Comparison of ENCODE assay signal across 1 cellular context in the genomic region with DNA sequence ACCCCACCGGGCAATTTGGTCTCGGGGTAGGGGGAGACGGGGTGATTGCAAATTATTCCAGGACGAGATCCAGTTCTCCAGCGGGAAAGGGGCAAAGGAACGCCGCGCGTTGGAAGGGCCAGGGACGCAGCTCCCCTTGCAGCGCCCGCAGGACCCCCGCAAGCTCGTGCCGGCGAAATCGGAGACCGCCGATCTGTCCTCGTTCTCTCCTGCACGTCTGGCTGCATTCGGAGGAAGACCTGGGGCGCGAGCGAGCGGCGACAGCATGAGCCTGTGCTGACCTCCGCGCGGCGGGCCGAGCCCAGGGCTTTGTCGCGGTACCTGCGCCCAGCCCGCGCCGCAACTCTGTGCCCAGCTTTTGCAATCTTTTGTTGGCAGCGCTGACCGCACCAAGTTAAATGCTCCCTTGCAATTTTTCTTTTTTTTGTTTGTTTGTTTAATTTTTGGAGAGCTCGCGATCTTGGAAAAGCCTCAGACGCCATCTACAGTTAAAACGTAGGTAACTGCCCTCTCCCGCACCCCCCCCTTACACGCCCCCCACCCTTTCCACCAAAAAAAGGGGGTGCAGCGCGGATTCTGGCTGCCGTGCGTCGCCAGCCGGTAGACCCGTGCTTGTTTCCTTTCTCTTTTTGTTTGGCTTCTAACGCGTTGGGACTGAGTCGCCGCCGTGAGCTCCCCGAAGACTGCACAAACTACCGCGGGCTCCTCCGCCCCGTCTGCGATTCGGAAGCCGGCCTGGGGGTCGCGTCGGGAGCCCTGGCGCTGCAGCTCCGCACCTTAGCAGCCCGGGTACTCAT.
TF ChIP-seq lines count a peak whose summit lies in the region.

No MANE protein-coding gene starts in this region.

TF ChIP-seq in K562, 482 proteins besides CTCF, POLR2A, EP300 and RAD21 (continued from another document and continues in another):
- no peak for TF ChIP-seq PBX2 (CRISPR knock-in tag; IDR thresholded peaks at IDR 0.05; ENCODE audit: low read depth)
- no peak for TF ChIP-seq PBX2 (tag; conservative IDR thresholded peaks at IDR 0.05; ENCODE audit: low read depth)
- no peak for TF ChIP-seq ZNF57 (CRISPR knock-in tag; IDR thresholded peaks at IDR 0.05)
- no peak for TF ChIP-seq TFAM (CRISPR knock-in tag; conservative IDR thresholded peaks at IDR 0.05)
- TF ChIP-seq SETDB1 (IDR thresholded peaks at IDR 0.05; ENCODE audit: low read length), result no peak
- no peak for TF ChIP-seq XRCC3 (IDR thresholded peaks at IDR 0.05)
- no peak for TF ChIP-seq ZNF224 (CRISPR knock-in tag; IDR thresholded peaks at IDR 0.05)
- TF ChIP-seq JUND (IDR thresholded peaks at IDR 0.05; ENCODE audit: borderline replicate concordance, low read depth, low read length), result no peak
- no peak for TF ChIP-seq JUND (tag; IDR thresholded peaks at IDR 0.05; ENCODE audit: borderline replicate concordance, low read depth, low read length)
- TF ChIP-seq ZNF395 (CRISPR knock-in tag; IDR thresholded peaks at IDR 0.05), result no peak
- TF ChIP-seq FOXJ2 (tag; IDR thresholded peaks at IDR 0.05), result no peak
- peak; percentile 22 for TF ChIP-seq BCOR (IDR thresholded peaks at IDR 0.05)
- TF ChIP-seq ZNF347 (CRISPR knock-in tag; IDR thresholded peaks at IDR 0.05; ENCODE audit: low read depth), result no peak
- no peak for TF ChIP-seq BRCA1 (IDR thresholded peaks at IDR 0.05)
- TF ChIP-seq BRCA1 (CRISPR knock-in tag; IDR thresholded peaks at IDR 0.05), result no peak
- TF ChIP-seq SRSF7 (optimal IDR thresholded peaks at IDR 0.05; ENCODE audit: low read depth, low read length), result no peak
- TF ChIP-seq, protein P1, sequence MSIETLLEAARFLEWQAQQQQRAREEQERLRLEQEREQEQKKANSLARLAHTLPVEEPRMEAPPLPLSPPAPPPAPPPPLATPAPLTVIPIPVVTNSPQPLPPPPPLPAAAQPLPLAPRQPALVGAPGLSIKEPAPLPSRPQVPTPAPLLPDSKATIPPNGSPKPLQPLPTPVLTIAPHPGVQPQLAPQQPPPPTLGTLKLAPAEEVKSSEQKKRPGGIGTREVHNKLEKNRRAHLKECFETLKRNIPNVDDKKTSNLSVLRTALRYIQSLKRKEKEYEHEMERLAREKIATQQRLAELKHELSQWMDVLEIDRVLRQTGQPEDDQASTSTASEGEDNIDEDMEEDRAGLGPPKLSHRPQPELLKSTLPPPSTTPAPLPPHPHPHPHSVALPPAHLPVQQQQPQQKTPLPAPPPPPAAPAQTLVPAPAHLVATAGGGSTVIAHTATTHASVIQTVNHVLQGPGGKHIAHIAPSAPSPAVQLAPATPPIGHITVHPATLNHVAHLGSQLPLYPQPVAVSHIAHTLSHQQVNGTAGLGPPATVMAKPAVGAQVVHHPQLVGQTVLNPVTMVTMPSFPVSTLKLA (conservative IDR thresholded peaks at IDR 0.05), result peak in 1 of 2 experiments; percentile 44; a peak in 2 of 4 replicates
- TF ChIP-seq ZNF695 (CRISPR knock-in tag; IDR thresholded peaks at IDR 0.05), result no peak
- TF ChIP-seq, protein P2, sequence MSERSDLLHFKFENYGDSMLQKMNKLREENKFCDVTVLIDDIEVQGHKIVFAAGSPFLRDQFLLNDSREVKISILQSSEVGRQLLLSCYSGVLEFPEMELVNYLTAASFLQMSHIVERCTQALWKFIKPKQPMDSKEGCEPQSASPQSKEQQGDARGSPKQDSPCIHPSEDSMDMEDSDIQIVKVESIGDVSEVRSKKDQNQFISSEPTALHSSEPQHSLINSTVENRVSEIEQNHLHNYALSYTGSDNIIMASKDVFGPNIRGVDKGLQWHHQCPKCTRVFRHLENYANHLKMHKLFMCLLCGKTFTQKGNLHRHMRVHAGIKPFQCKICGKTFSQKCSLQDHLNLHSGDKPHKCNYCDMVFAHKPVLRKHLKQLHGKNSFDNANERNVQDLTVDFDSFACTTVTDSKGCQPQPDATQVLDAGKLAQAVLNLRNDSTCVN (CRISPR knock-in tag; IDR thresholded peaks at IDR 0.05), result no peak
- no peak for TF ChIP-seq ZNF354B (CRISPR knock-in tag; IDR thresholded peaks at IDR 0.05)
- TF ChIP-seq, protein P3, sequence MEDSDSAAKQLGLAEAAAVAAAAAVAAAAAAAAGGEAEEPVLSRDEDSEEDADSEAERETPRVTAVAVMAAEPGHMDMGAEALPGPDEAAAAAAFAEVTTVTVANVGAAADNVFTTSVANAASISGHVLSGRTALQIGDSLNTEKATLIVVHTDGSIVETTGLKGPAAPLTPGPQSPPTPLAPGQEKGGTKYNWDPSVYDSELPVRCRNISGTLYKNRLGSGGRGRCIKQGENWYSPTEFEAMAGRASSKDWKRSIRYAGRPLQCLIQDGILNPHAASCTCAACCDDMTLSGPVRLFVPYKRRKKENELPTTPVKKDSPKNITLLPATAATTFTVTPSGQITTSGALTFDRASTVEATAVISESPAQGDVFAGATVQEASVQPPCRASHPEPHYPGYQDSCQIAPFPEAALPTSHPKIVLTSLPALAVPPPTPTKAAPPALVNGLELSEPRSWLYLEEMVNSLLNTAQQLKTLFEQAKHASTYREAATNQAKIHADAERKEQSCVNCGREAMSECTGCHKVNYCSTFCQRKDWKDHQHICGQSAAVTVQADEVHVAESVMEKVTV (CRISPR knock-in tag; IDR thresholded peaks at IDR 0.05), result 0 out of 2 replicates have a peak, but pooled peaks have one; percentile 13
- TF ChIP-seq, protein P4, sequence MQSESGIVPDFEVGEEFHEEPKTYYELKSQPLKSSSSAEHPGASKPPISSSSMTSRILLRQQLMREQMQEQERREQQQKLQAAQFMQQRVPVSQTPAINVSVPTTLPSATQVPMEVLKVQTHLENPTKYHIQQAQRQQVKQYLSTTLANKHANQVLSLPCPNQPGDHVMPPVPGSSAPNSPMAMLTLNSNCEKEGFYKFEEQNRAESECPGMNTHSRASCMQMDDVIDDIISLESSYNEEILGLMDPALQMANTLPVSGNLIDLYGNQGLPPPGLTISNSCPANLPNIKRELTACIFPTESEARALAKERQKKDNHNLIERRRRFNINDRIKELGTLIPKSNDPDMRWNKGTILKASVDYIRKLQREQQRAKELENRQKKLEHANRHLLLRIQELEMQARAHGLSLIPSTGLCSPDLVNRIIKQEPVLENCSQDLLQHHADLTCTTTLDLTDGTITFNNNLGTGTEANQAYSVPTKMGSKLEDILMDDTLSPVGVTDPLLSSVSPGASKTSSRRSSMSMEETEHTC (IDR thresholded peaks at IDR 0.05), result no peak
- TF ChIP-seq PRDM10 (IDR thresholded peaks at IDR 0.05; ENCODE audit: partially characterized antibody), result no peak
- no peak for TF ChIP-seq CREB1 (IDR thresholded peaks at IDR 0.05)
- TF ChIP-seq CREB1 (CRISPR knock-in tag; IDR thresholded peaks at IDR 0.05), result no peak
- no peak for TF ChIP-seq SOX6 (IDR thresholded peaks at IDR 0.05)
- no peak for TF ChIP-seq ATF1 (CRISPR knock-in tag; IDR thresholded peaks at IDR 0.05)
- TF ChIP-seq ATF1 (tag; IDR thresholded peaks at IDR 0.05), result peak; percentile 32; the same call in 1 of the 2 replicates
- TF ChIP-seq FOXM1 (IDR thresholded peaks at IDR 0.05; ENCODE audit: low read depth), result no peak
- TF ChIP-seq FOXM1 (CRISPR knock-in tag; IDR thresholded peaks at IDR 0.05; ENCODE audit: low read depth), result no peak
- no peak for TF ChIP-seq KAT7 (CRISPR knock-in tag; IDR thresholded peaks at IDR 0.05; ENCODE audit: borderline replicate concordance)
- TF ChIP-seq RBFOX2 (IDR thresholded peaks at IDR 0.05; ENCODE audit: low read depth, low read length), result peak; percentile 3; the same call in 1 of the 2 replicates
- no peak for TF ChIP-seq ARID2 (IDR thresholded peaks at IDR 0.05)
- TF ChIP-seq, protein P5, sequence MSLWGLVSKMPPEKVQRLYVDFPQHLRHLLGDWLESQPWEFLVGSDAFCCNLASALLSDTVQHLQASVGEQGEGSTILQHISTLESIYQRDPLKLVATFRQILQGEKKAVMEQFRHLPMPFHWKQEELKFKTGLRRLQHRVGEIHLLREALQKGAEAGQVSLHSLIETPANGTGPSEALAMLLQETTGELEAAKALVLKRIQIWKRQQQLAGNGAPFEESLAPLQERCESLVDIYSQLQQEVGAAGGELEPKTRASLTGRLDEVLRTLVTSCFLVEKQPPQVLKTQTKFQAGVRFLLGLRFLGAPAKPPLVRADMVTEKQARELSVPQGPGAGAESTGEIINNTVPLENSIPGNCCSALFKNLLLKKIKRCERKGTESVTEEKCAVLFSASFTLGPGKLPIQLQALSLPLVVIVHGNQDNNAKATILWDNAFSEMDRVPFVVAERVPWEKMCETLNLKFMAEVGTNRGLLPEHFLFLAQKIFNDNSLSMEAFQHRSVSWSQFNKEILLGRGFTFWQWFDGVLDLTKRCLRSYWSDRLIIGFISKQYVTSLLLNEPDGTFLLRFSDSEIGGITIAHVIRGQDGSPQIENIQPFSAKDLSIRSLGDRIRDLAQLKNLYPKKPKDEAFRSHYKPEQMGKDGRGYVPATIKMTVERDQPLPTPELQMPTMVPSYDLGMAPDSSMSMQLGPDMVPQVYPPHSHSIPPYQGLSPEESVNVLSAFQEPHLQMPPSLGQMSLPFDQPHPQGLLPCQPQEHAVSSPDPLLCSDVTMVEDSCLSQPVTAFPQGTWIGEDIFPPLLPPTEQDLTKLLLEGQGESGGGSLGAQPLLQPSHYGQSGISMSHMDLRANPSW (CRISPR knock-in tag; IDR thresholded peaks at IDR 0.05), result no peak
- TF ChIP-seq TRIM24 (IDR thresholded peaks at IDR 0.05), result no peak
- TF ChIP-seq NELFE (IDR thresholded peaks at IDR 0.05; ENCODE audit: insufficient read depth, insufficient read length), result no peak
- TF ChIP-seq NR0B1 (IDR thresholded peaks at IDR 0.05; ENCODE audit: partially characterized antibody), result no peak
- no peak for TF ChIP-seq CHD4 (IDR thresholded peaks at IDR 0.05; ENCODE audit: insufficient read depth, insufficient replicate concordance, low read depth, low read length, poor library complexity, severe bottlenecking)
- no peak for TF ChIP-seq MEIS2 (IDR thresholded peaks at IDR 0.05; ENCODE audit: partially characterized antibody)
- TF ChIP-seq KDM2B (CRISPR knock-in tag; IDR thresholded peaks at IDR 0.05), result no peak
- TF ChIP-seq HOXB6 (CRISPR knock-in tag; IDR thresholded peaks at IDR 0.05; ENCODE audit: borderline replicate concordance), result no peak
